In genomic region chr17:70374496-70374895, GRCh38 we compare ENCODE assay signal across 27 cellular contexts.
"Had no signal": no experiment of that assay in that cellular context is flagged by ENCODE, and none has a peak within 500 bp of the region (broad histone marks: within the 10 kb centered on the region; RNA-seq: fewer than 3 reads in every experiment).

No MANE protein-coding gene starts in this region.

- H3K4me3 ChIP-seq: stomach, suprapubic skin, thoracic aorta, thyroid gland, tibial artery, tibial nerve, transverse colon, upper lobe of left lung, upper lobe of right lung, uterus, vagina had no signal

- H3K9me3 Mint-ChIP-seq: stimulated activated naive CD8-positive, alpha-beta T cell treated with anti-CD3 and anti-CD28 coated beads, Interleukin-15, amount 100 ng/mL, for 72 hours; type B pancreatic cell had no signal

- H3K9me3 ChIP-seq: stomach, suprapubic skin, thoracic aorta, thyroid gland, tibial artery, tibial nerve, transverse colon, upper lobe of left lung, upper lobe of right lung, uterus, vagina had no signal

- H3K4me3 Mint-ChIP-seq: stimulated activated effector memory CD8-positive, alpha-beta T cell treated with anti-CD3 and anti-CD28 coated beads, Interleukin-12 subunit alpha, Interleukin-12 subunit beta, amount 100 ng/mL, for 72 hours; stimulated activated memory B cell treated with anti-CD40 and anti-IgM and Interleukin-4, amounts not matched to agents 10 μg/mL and 1 μg/mL and 100 μg/mL, for 72 hours; stimulated activated naive B cell treated with anti-CD40 and anti-IgM and Interleukin-4, amounts not matched to agents 10 μg/mL and 1 μg/mL and 100 μg/mL, for 72 hours; stimulated activated naive CD8-positive, alpha-beta T cell treated with anti-CD3 and anti-CD28 coated beads, Interleukin-15, amount 100 ng/mL, for 72 hours; stimulated activated naive CD8-positive, alpha-beta T cell treated with anti-CD3 and anti-CD28 coated beads, Interleukin-15, Interleukin-2, amounts not matched to agents 100 ng/mL and 50 ng/mL, for 24 hours; type B pancreatic cell had no signal

- H3K27me3 ChIP-seq: stomach, suprapubic skin, tibial artery, tibial nerve, transverse colon, upper lobe of left lung, upper lobe of right lung, uterus, vagina had no signal

- H3K4me1 ChIP-seq: stomach, suprapubic skin, tibial artery, tibial nerve, uterus, vagina had no signal

- DNase-seq: stimulated activated CD4-positive, alpha-beta T cell treated with anti-CD3 and anti-CD28 coated beads, Interleukin-2, amount 100 ng/mL, for 48 hours; stimulated activated CD4-positive, alpha-beta T cell treated with anti-CD3 and anti-CD28 coated beads, Interleukin-4, amount 100 ng/mL, for 1 hour; stimulated activated CD4-positive, alpha-beta T cell treated with anti-CD3 and anti-CD28 coated beads, Interleukin-4, amount 100 ng/mL, for 24 hours; stimulated activated CD4-positive, alpha-beta T cell treated with anti-CD3 and anti-CD28 coated beads, Interleukin-4, amount 100 ng/mL, for 4 hours; stimulated activated CD8-positive, alpha-beta memory T cell treated with anti-CD3 and anti-CD28 coated beads, Interleukin-4, amount 100 ng/mL, for 48 hours; stimulated activated naive B cell treated with anti-CD40 and anti-IgM and Interleukin-4, amounts not matched to agents 10 μg/mL and 1 μg/mL and 100 μg/mL, for 72 hours; stimulated activated naive CD4-positive, alpha-beta T cell; stimulated activated naive CD4-positive, alpha-beta T cell treated with Interleukin-2 at 50 U/mL for 16 hours; stimulated activated naive CD8-positive, alpha-beta T cell treated with anti-CD3 and anti-CD28 coated beads, Interleukin-15, amount 100 ng/mL, for 72 hours; stimulated activated naive CD8-positive, alpha-beta T cell treated with anti-CD3 and anti-CD28 coated beads, Interleukin-15, Interleukin-2, amounts not matched to agents 100 U/mL and 50 U/mL, for 24 hours; stomach; substantia nigra; thyroid gland; tibial artery; transverse colon; trophoblast cell; upper lobe of left lung; upper lobe of right lung; uterus had no signal

- H3K36me3 ChIP-seq: stomach, suprapubic skin, thoracic aorta, thyroid gland, tibial artery, tibial nerve, transverse colon, upper lobe of left lung, upper lobe of right lung, uterus, vagina had no signal

- H3K4me1 Mint-ChIP-seq: stimulated activated effector memory CD8-positive, alpha-beta T cell treated with anti-CD3 and anti-CD28 coated beads, Interleukin-12 subunit alpha, Interleukin-12 subunit beta, amount 100 ng/mL, for 72 hours; stimulated activated memory B cell treated with anti-CD40 and anti-IgM and Interleukin-4, amounts not matched to agents 10 μg/mL and 1 μg/mL and 100 μg/mL, for 72 hours; stimulated activated naive B cell treated with anti-CD40 and anti-IgM and Interleukin-4, amounts not matched to agents 10 μg/mL and 1 μg/mL and 100 μg/mL, for 72 hours; stimulated activated naive CD8-positive, alpha-beta T cell treated with anti-CD3 and anti-CD28 coated beads, Interleukin-15, amount 100 ng/mL, for 72 hours had no signal

- H3K27ac ChIP-seq: stomach, suprapubic skin, thoracic aorta, thyroid gland, tibial artery, tibial nerve, transverse colon, upper lobe of left lung, upper lobe of right lung, uterus, vagina had no signal

- H3K27me3 Mint-ChIP-seq: stimulated activated memory B cell treated with anti-CD40 and anti-IgM and Interleukin-4, amounts not matched to agents 10 μg/mL and 1 μg/mL and 100 μg/mL, for 72 hours; stimulated activated naive CD8-positive, alpha-beta T cell treated with anti-CD3 and anti-CD28 coated beads, Interleukin-15, amount 100 ng/mL, for 72 hours; stimulated activated naive CD8-positive, alpha-beta T cell treated with anti-CD3 and anti-CD28 coated beads, Interleukin-15, Interleukin-2, amounts not matched to agents 100 ng/mL and 50 ng/mL, for 24 hours; type B pancreatic cell had no signal

- H3K36me3 Mint-ChIP-seq: stimulated activated effector memory CD8-positive, alpha-beta T cell treated with anti-CD3 and anti-CD28 coated beads, Interleukin-12 subunit alpha, Interleukin-12 subunit beta, amount 100 ng/mL, for 72 hours; stimulated activated memory B cell treated with anti-CD40 and anti-IgM and Interleukin-4, amounts not matched to agents 10 μg/mL and 1 μg/mL and 100 μg/mL, for 72 hours; stimulated activated naive B cell treated with anti-CD40 and anti-IgM and Interleukin-4, amounts not matched to agents 10 μg/mL and 1 μg/mL and 100 μg/mL, for 72 hours; type B pancreatic cell had no signal

- H3K27ac Mint-ChIP-seq: stimulated activated effector memory CD8-positive, alpha-beta T cell treated with anti-CD3 and anti-CD28 coated beads, Interleukin-12 subunit alpha, Interleukin-12 subunit beta, amount 100 ng/mL, for 72 hours; stimulated activated memory B cell treated with anti-CD40 and anti-IgM and Interleukin-4, amounts not matched to agents 10 μg/mL and 1 μg/mL and 100 μg/mL, for 72 hours; stimulated activated naive B cell treated with anti-CD40 and anti-IgM and Interleukin-4, amounts not matched to agents 10 μg/mL and 1 μg/mL and 100 μg/mL, for 72 hours; stimulated activated naive CD8-positive, alpha-beta T cell treated with anti-CD3 and anti-CD28 coated beads, Interleukin-15, amount 100 ng/mL, for 72 hours; stimulated activated naive CD8-positive, alpha-beta T cell treated with anti-CD3 and anti-CD28 coated beads, Interleukin-15, Interleukin-2, amounts not matched to agents 100 ng/mL and 50 ng/mL, for 24 hours; type B pancreatic cell had no signal

- ATAC-seq: stimulated activated effector memory CD8-positive, alpha-beta T cell treated with anti-CD3 and anti-CD28 coated beads, Interleukin-12 subunit alpha, Interleukin-12 subunit beta, amount 100 ng/mL, for 72 hours; stimulated activated memory B cell treated with anti-CD40 and anti-IgM and Interleukin-4, amounts not matched to agents 10 μg/mL and 1 μg/mL and 100 μg/mL, for 72 hours; stimulated activated naive B cell treated with anti-CD40 and anti-IgM and Interleukin-4, amounts not matched to agents 10 μg/mL and 1 μg/mL and 100 μg/mL, for 72 hours; stimulated activated naive CD8-positive, alpha-beta T cell treated with anti-CD3 and anti-CD28 coated beads, Interleukin-15, amount 100 ng/mL, for 72 hours; stimulated activated naive CD8-positive, alpha-beta T cell treated with anti-CD3 and anti-CD28 coated beads, Interleukin-15, Interleukin-2, amounts not matched to agents 100 U/mL and 50 U/mL, for 24 hours had no signal
